In the genomic region with DNA sequence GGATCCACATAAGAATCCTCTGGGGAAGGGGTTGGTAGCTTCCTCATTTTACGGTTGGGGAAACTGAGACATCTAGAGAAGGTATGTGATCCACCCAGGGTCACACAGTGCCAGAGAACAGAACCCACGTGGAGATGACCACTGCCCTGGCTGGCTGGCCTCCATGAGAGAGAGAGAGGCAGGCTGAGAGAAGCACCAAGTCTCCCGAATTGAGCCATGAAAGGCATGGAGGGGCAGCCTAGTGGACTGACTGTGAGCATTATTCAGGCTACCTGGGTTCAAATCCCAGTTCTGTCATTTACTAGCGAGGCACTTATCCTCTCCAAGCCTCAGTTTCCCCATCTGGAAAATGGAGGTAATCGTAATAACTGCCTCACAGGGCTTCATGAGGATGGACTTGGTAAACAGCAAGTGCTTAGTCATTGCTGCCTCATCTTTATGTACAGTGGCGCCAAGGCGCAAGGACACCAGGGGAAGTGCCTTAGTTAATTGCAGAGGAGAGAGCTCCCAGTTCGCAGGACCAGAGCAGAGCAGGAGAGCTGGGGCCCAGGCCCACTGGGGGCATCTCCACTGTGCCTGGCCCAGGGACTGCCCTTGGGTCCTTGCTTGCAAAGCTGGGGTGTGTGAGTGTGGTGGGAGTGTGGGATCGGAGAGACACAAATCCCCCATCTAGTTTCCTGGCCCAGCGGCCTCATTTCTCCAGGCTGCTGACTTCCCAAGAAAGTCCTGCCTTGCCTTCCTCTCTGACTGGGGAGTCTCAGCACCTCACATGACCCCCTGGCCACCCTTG, we compare ENCODE assay signal across 33 cellular contexts.
"Had no signal": no experiment of that assay in that cellular context is flagged by ENCODE, and none has a peak within 500 bp of the region (broad histone marks: within the 10 kb centered on the region; RNA-seq: fewer than 3 reads in every experiment).

No MANE protein-coding gene starts in this region.

- H3K4me3 Mint-ChIP-seq: activated B cell treated with CpG ODN at 0.5 μM for 24 hours; activated CD8-positive, alpha-beta T cell treated with anti-CD3 and anti-CD28 coated beads for 36 hours; activated naive CD8-positive, alpha-beta T cell; activated T-cell treated with anti-CD3 and anti-CD28 coated beads, Interleukin-2, amount 50 U/mL, for 4 hours; activated T-helper 17 cell treated with anti-CD3 and anti-CD28 coated beads, Interleukin-2, amount 50 U/mL, for 72 hours; effector memory CD8-positive, alpha-beta T cell; T-helper 1 cell treated with Interleukin-12 subunit alpha and Interleukin-12 subunit beta and Interleukin-4 antibody, amounts not matched to agents 30 μg/mL and 1 μg/mL, for 36 hours; T-helper 2 cell treated with Interferon-gamma antibody and Interleukin-4, amounts not matched to agents 5 μg/mL and 100 μg/mL, for 36 hours had no signal

- H3K4me1 Mint-ChIP-seq: activated B cell treated with CpG ODN at 0.5 μM for 24 hours had no signal

- DNase-seq: activated B cell treated with CpG ODN at 0.5 μM for 24 hours; activated CD4-positive, alpha-beta T cell treated with anti-CD3 and anti-CD28 coated beads for 48 hours; activated CD4-positive, alpha-beta T cell treated with anti-CD3 and anti-CD28 coated beads, Interleukin-2, amount 50 U/mL, for 1 hour; activated CD4-positive, alpha-beta T cell treated with anti-CD3 and anti-CD28 coated beads, Interleukin-2, amount 50 U/mL, for 48 hours; activated CD8-positive, alpha-beta memory T cell treated with anti-CD3 and anti-CD28 coated beads for 24 hours; activated CD8-positive, alpha-beta T cell treated with anti-CD3 and anti-CD28 coated beads for 36 hours; activated effector memory CD4-positive, alpha-beta T cell treated with Interleukin-2 at 50 U/mL for 16 hours; activated gamma-delta T cell treated with Interleukin-2 at 50 U/mL for 16 hours; activated naive CD4-positive, alpha-beta T cell treated with anti-CD3 and anti-CD28 coated beads, Interleukin-2, amount 50 U/mL, for 16 hours; activated naive CD4-positive, alpha-beta T cell treated with Interleukin-2 at 50 U/mL for 16 hours; activated T-cell treated with anti-CD3 and anti-CD28 coated beads, Interleukin-2, amount 50 U/mL, for 4 hours; amniotic stem cell; anterior cingulate cortex; brain microvascular endothelial cell; caudate nucleus; cortex of kidney; dermis blood vessel endothelial cell; effector CD4-positive, alpha-beta T cell; effector memory CD8-positive, alpha-beta T cell; foreskin keratinocyte; gastrocnemius medialis; glutamatergic neuron; heart left ventricle; T1000; WERI-Rb-1 had no signal

- H3K9me3 Mint-ChIP-seq: activated B cell treated with CpG ODN at 0.5 μM for 24 hours; activated CD8-positive, alpha-beta T cell treated with anti-CD3 and anti-CD28 coated beads for 36 hours; activated T-cell treated with anti-CD3 and anti-CD28 coated beads, Interleukin-2, amount 50 U/mL, for 4 hours; activated T-helper 17 cell treated with anti-CD3 and anti-CD28 coated beads, Interleukin-2, amount 50 U/mL, for 72 hours; effector memory CD8-positive, alpha-beta T cell; T-helper 1 cell treated with Interleukin-12 subunit alpha and Interleukin-12 subunit beta and Interleukin-4 antibody, amounts not matched to agents 30 μg/mL and 1 μg/mL, for 36 hours; T-helper 2 cell treated with Interferon-gamma antibody and Interleukin-4, amounts not matched to agents 5 μg/mL and 100 μg/mL, for 36 hours had no signal

- FAIRE-seq: astrocyte, colon had no signal

- H3K9me3 ChIP-seq: esophagus muscularis mucosa, gastrocnemius medialis, heart left ventricle had no signal

- H3K4me1 ChIP-seq: foreskin keratinocyte had no signal

- H3K27ac Mint-ChIP-seq: activated B cell treated with CpG ODN at 0.5 μM for 24 hours; activated CD8-positive, alpha-beta T cell treated with anti-CD3 and anti-CD28 coated beads for 36 hours; activated naive CD8-positive, alpha-beta T cell; activated T-helper 17 cell treated with anti-CD3 and anti-CD28 coated beads, Interleukin-2, amount 50 U/mL, for 72 hours; effector memory CD8-positive, alpha-beta T cell; T-helper 1 cell treated with Interleukin-12 subunit alpha and Interleukin-12 subunit beta and Interleukin-4 antibody, amounts not matched to agents 30 μg/mL and 1 μg/mL, for 36 hours; T-helper 2 cell treated with Interferon-gamma antibody and Interleukin-4, amounts not matched to agents 5 μg/mL and 100 μg/mL, for 36 hours had no signal

- H3K27me3 ChIP-seq: brain microvascular endothelial cell, esophagus muscularis mucosa, foreskin keratinocyte, gastrocnemius medialis, heart left ventricle had no signal

- H3K4me3 ChIP-seq: esophagus muscularis mucosa, gastrocnemius medialis, heart left ventricle had no signal

- H3K27me3 Mint-ChIP-seq: activated B cell treated with CpG ODN at 0.5 μM for 24 hours; activated CD8-positive, alpha-beta T cell treated with anti-CD3 and anti-CD28 coated beads for 36 hours; activated naive CD8-positive, alpha-beta T cell; activated T-helper 17 cell treated with anti-CD3 and anti-CD28 coated beads, Interleukin-2, amount 50 U/mL, for 72 hours; effector memory CD8-positive, alpha-beta T cell had no signal

- H3K36me3 ChIP-seq: brain microvascular endothelial cell, gastrocnemius medialis, heart left ventricle had no signal

- ATAC-seq: activated CD4-positive, CD25-positive, alpha-beta regulatory T cell treated with anti-CD3 and anti-CD28 coated beads, Interleukin-2, amount 50 U/mL, for 24 hours; activated CD8-positive, alpha-beta T cell treated with anti-CD3 and anti-CD28 coated beads for 36 hours; activated T-cell treated with anti-CD3 and anti-CD28 coated beads, Interleukin-2, amount 50 U/mL, for 4 hours; activated T-helper 17 cell treated with anti-CD3 and anti-CD28 coated beads, Interleukin-2, amount 50 U/mL, for 72 hours; effector memory CD8-positive, alpha-beta T cell; foreskin keratinocyte; gastrocnemius medialis; heart left ventricle had no signal

- H3K27ac ChIP-seq: brain microvascular endothelial cell, esophagus muscularis mucosa, foreskin keratinocyte, gastrocnemius medialis, heart left ventricle, WERI-Rb-1 had no signal
